Comparison of ENCODE assay signal across 27 cellular contexts in the genomic region with DNA sequence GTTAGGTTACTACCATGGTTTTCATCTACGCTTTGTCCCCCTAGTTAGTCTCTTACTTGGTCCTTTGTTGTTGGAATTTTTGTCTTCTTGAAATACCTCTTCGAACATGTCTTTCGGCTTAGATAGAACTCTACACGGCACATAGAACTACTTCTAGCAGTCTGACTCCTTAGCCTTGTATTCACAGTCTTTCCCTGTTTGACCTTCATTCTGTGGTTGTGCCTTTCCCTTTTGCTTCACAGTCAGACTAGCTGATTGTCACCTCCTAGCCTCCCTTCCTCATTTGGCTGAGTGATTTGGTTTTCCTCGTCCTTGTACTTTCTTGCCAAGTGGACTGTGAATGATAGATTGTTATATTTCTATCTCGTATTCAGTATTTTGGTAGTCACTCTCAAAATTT. TPM values are rescaled to one million over a fixed set of nuclear protein-coding genes. Genes with fewer than 3 reads are reported as not detected.
"Had no signal": no experiment of that assay in that cellular context is flagged by ENCODE, and none has a peak within 500 bp of the region (broad histone marks: within the 10 kb centered on the region; RNA-seq: fewer than 3 reads in every experiment).

No MANE protein-coding gene starts in this region.

- DNase-seq: cortex of kidney; dorsolateral prefrontal cortex; effector memory CD4-positive, alpha-beta T cell; heart left ventricle; hippocampal formation; kidney glomerular epithelial cell; left lung; mesenchymal stem cell; midbrain; naive B cell; sigmoid colon; stimulated activated CD4-positive, alpha-beta T cell treated with anti-CD3 and anti-CD28 coated beads, Interleukin-2, amount 100 ng/mL, for 24 hours; stimulated activated naive CD4-positive, alpha-beta T cell; stomach; substantia nigra; transverse colon had no signal

- H2AFZ ChIP-seq: parathyroid adenoma had no signal

- H3K27me3 ChIP-seq: dorsolateral prefrontal cortex, heart left ventricle, left lung, sigmoid colon, stomach, transverse colon had no signal

- ATAC-seq: esophagus mucosa, left lung had no signal

- H3K9me3 ChIP-seq: heart left ventricle, left lung, prostate gland, sigmoid colon, stomach, thoracic aorta, transverse colon had no signal

- H3K27ac ChIP-seq: dorsolateral prefrontal cortex, heart left ventricle, left lung, parathyroid adenoma, prostate gland, sigmoid colon, skin epidermis, stomach, thoracic aorta, transverse colon had no signal

- H3K9ac ChIP-seq: parathyroid adenoma had no signal

- H3K4me3 ChIP-seq: dorsolateral prefrontal cortex, heart left ventricle, left lung, lung, prostate gland, sigmoid colon, skin epidermis, stomach, thoracic aorta, transverse colon had no signal

- H3K36me3 ChIP-seq: heart left ventricle, left lung, prostate gland, sigmoid colon, stomach, thoracic aorta, transverse colon had no signal

- H3K4me1 ChIP-seq: prostate gland had no signal

RNA-seq across cellular contexts. Expression of a gene that starts 49.6 kb away (rescaled TPM):
- total RNA-seq: chondrocyte, esophagus mucosa, fibroblast of lung, glomerular endothelial cell, heart left ventricle, left lung, omental fat pad, thoracic aorta, urinary bladder had no signal
- polyA plus RNA-seq: fibroblast of lung, heart left ventricle, lung had no signal
